21 cellular contexts compared by ENCODE assay signal in the genomic region with DNA sequence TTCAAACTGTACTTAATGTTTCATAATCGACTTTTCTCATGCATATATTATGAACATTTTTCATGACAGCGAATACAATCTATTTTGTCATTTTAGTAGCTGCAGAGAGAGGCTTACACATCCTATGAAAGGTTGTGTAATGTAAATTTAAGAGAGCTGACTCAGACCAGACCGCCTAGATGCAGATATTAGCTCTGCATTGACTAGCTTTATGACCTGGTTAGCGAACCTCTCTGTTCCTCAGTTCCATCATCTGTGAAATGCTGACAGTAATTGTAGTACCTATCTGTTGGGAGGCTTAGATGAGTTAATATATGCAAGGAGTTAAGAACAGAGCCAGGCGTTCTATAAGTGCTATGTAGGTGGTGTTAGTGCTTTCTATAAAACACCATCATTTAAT.
"Had no signal": no experiment of that assay in that cellular context is flagged by ENCODE, and none has a peak within 500 bp of the region (broad histone marks: within the 10 kb centered on the region; RNA-seq: fewer than 3 reads in every experiment).

No MANE protein-coding gene starts in this region.

- ATAC-seq: activated CD8-positive, alpha-beta memory T cell treated with anti-CD3 and anti-CD28 coated beads, Interleukin-2, amount 10 ng/mL, durations not matched to agents 7 days and 5 days; T-helper 17 cell; WTC11 had no signal

- H3K27ac Mint-ChIP-seq: activated CD8-positive, alpha-beta memory T cell treated with anti-CD3 and anti-CD28 coated beads, Interleukin-2, amount 10 ng/mL, durations not matched to agents 7 days and 5 days; WTC11 had no signal

- DNase-seq: activated CD8-positive, alpha-beta memory T cell treated with anti-CD3 and anti-CD28 coated beads, Interleukin-2, amount 10 ng/mL, durations not matched to agents 7 days and 5 days; activated naive CD4-positive, alpha-beta T cell treated with anti-CD3 and anti-CD28 coated beads, Interleukin-2, amount 50 U/mL, for 16 hours; activated naive CD8-positive, alpha-beta T cell treated with anti-CD3 and anti-CD28 coated beads, Interleukin-2, amount 10 ng/mL, durations not matched to agents 7 days and 5 days; activated T-cell treated with anti-CD3 and anti-CD28 coated beads, Interleukin-2, amount 50 U/mL, for 4 hours; adrenal gland; aorta; MG63; MV-4-11; NCI-H1092 treated with DMSO at 0.1 percent for 48 hours; NCI-H1417 treated with DMSO at 0.1 percent for 48 hours; NCI-H1694 treated with DMSO at 0.1 percent for 48 hours; NCI-H2029 treated with DMSO at 0.1 percent for 48 hours; NCI-H345; NCI-H510A treated with DMSO at 0.1 percent for 48 hours; NCI-H69; NK-92 treated with Interleukin-12 subunit alpha and Interleukin-12 subunit beta, amount 100 ng/mL, for 24 hours; SIG-M5; T-helper 17 cell; T-helper 9 cell had no signal

- H3K27me3 Mint-ChIP-seq: activated CD8-positive, alpha-beta memory T cell treated with anti-CD3 and anti-CD28 coated beads, Interleukin-2, amount 10 ng/mL, durations not matched to agents 7 days and 5 days; activated naive CD8-positive, alpha-beta T cell treated with anti-CD3 and anti-CD28 coated beads, Interleukin-2, amount 10 ng/mL, durations not matched to agents 7 days and 5 days; IgD-negative memory B cell; T-helper 17 cell had no signal

- H3K36me3 Mint-ChIP-seq: IgD-negative memory B cell, WTC11 had no signal

- H3K4me3 Mint-ChIP-seq: activated CD8-positive, alpha-beta memory T cell treated with anti-CD3 and anti-CD28 coated beads, Interleukin-2, amount 10 ng/mL, durations not matched to agents 7 days and 5 days; activated naive CD8-positive, alpha-beta T cell treated with anti-CD3 and anti-CD28 coated beads, Interleukin-2, amount 10 ng/mL, durations not matched to agents 7 days and 5 days; activated T-cell treated with anti-CD3 and anti-CD28 coated beads, Interleukin-2, amount 50 U/mL, for 4 hours; T-helper 17 cell; WTC11 had no signal

- H3K9me3 Mint-ChIP-seq: activated T-cell treated with anti-CD3 and anti-CD28 coated beads, Interleukin-2, amount 50 U/mL, for 4 hours; IgD-negative memory B cell had no signal
